15 cellular contexts compared by ENCODE assay signal in genomic region chr16:50311891-50312501, GRCh38. TPM values are rescaled to one million over a fixed set of nuclear protein-coding genes. Genes with fewer than 3 reads are reported as not detected.
DNase-seq lines count a peak whose midpoint lies in the region; ATAC-seq and TF ChIP-seq lines count a peak whose summit lies in the region.
"Had no signal": no experiment of that assay in that cellular context is flagged by ENCODE, and none has a peak within 500 bp of the region (broad histone marks: within the 10 kb centered on the region; RNA-seq: fewer than 3 reads in every experiment).

No MANE protein-coding gene starts in this region.

- H3K27me3 Mint-ChIP-seq in activated CD8-positive, alpha-beta memory T cell treated with anti-CD3 and anti-CD28 coated beads, Interleukin-2, amount 10 ng/mL, durations not matched to agents 7 days and 5 days, result no peaks in the 10 kb centered on the region
- H3K27me3 Mint-ChIP-seq in MCF 10A (ENCODE audit: insufficient read depth, unreplicated experiment), result no peaks in the 10 kb centered on the region
- H3K27me3 Mint-ChIP-seq: memory B cell had no signal

- H3K9me3 Mint-ChIP-seq in activated CD8-positive, alpha-beta memory T cell treated with anti-CD3 and anti-CD28 coated beads, Interleukin-2, amount 10 ng/mL, durations not matched to agents 7 days and 5 days (ENCODE audit: low read depth), result no peaks in the 10 kb centered on the region
- H3K9me3 Mint-ChIP-seq in MCF 10A (ENCODE audit: unreplicated experiment), result no peaks in the 10 kb centered on the region
- H3K9me3 Mint-ChIP-seq: memory B cell had no signal

- peak; percentile 47 for DNase-seq in cardiac septum (ENCODE audit: low spot score)
- no peak for DNase-seq in heart right ventricle
- peak; percentile 37 for DNase-seq in activated CD8-positive, alpha-beta memory T cell treated with anti-CD3 and anti-CD28 coated beads, Interleukin-2, amount 10 ng/mL, durations not matched to agents 7 days and 5 days
- DNase-seq in lower leg skin (ENCODE audit: low spot score in 2 of 2), result peak; percentile 14 to 70
- DNase-seq in SIG-M5 treated with dmso at 0.1 percent for 504 hours (lab: John Stamatoyannopoulos, UW; ENCODE audit: unreplicated experiment), result no peak
- DNase-seq in MCF 10A (ENCODE audit: unreplicated experiment), result no peak
- DNase-seq in AML-193 (lab: John Stamatoyannopoulos, UW), result no peak
- DNase-seq: brain microvascular endothelial cell, MM.1S, NCI-H226, T1000 had no signal

- TF ChIP-seq POLR2A in lower leg skin (IDR thresholded peaks at IDR 0.05), result no peak

- CTCF ChIA-PET in activated CD8-positive, alpha-beta memory T cell treated with anti-CD3 and anti-CD28 coated beads, Interleukin-2, amount 10 ng/mL, durations not matched to agents 7 days and 5 days (lab: Charles Lee), result interaction anchor here (4.2 kb wide), 1 partner anchor 15 kb away, joined by 15 read pairs; no protein-coding TSS in a partner anchor
- CTCF ChIA-PET in MCF 10A (lab: Yijun Ruan, JAX), result interaction anchor here (1.0 to 1.1 kb wide), 2 partner anchors 16 to 22 kb away, joined by 3 to 4 read pairs; no protein-coding TSS in a partner anchor

- no peak for TF ChIP-seq CTCF in heart right ventricle (IDR thresholded peaks at IDR 0.05)
- no peak for TF ChIP-seq CTCF in lower leg skin (IDR thresholded peaks at IDR 0.05)
- TF ChIP-seq CTCF in MCF 10A (IDR thresholded peaks at IDR 0.05; ENCODE audit: unreplicated experiment), result no peak

- no peak overlapping the region for H3K27ac ChIP-seq in heart right ventricle
- H3K27ac ChIP-seq: brain microvascular endothelial cell, C4-2B, parathyroid adenoma had no signal

- no peak overlapping the region for H3K4me3 Mint-ChIP-seq in activated CD8-positive, alpha-beta memory T cell treated with anti-CD3 and anti-CD28 coated beads, Interleukin-2, amount 10 ng/mL, durations not matched to agents 7 days and 5 days
- no peak overlapping the region for H3K4me3 Mint-ChIP-seq in MCF 10A (ENCODE audit: unreplicated experiment)
- H3K4me3 Mint-ChIP-seq: memory B cell had no signal

- peaks cover 0 to 21% (median 2%) of the 10 kb centered on the region in 9 donors for H3K4me1 ChIP-seq in heart right ventricle
- H3K4me1 ChIP-seq: parathyroid adenoma had no signal

- no TSS peak for BruUV-seq in MCF 10A (replicated peaks; lab: Mats Ljungman, UMichigan)

- H3K4me1 Mint-ChIP-seq in activated CD8-positive, alpha-beta memory T cell treated with anti-CD3 and anti-CD28 coated beads, Interleukin-2, amount 10 ng/mL, durations not matched to agents 7 days and 5 days, result peaks cover 14% of the 10 kb centered on the region
- H3K4me1 Mint-ChIP-seq in MCF 10A (ENCODE audit: insufficient read depth, unreplicated experiment), result peaks cover 7% of the 10 kb centered on the region

- no peaks in the 10 kb centered on the region for H3K9me3 ChIP-seq in heart right ventricle

- POLR2A ChIA-PET in MCF 10A (lab: Yijun Ruan, JAX), result no interaction called here

- WGBS in heart right ventricle, 2 donors, result 71 to 75% methylated on average over 22 of the region's 22 CpGs
- WGBS in lower leg skin, 2 donors, result 86 to 89% methylated on average over 21 to 22 of the region's 22 CpGs

- H3K27me3 ChIP-seq in heart right ventricle, result no peaks in the 10 kb centered on the region
- H3K27me3 ChIP-seq: brain microvascular endothelial cell had no signal

- intact Hi-C loops in cardiac septum (cut with DNase I) (no loop called here), heart right ventricle (cut with DNase I) (loop anchor here in 1 of 10 donors (5.0 kb wide), 1 partner anchor 65 kb away; no protein-coding TSS in a partner anchor), lower leg skin (cut with DNase I; ENCODE audit: low total_unique reads) (no loop called here), MCF 10A (cut with micrococcal nuclease) (no loop called here)

- H3K4me3 ChIP-seq in heart right ventricle (no peak overlapping the region), lower leg skin (ENCODE audit: low read depth, poor library complexity, severe bottlenecking) (no peak overlapping the region)

- peaks cover 43% of the 10 kb centered on the region for H3K36me3 Mint-ChIP-seq in activated CD8-positive, alpha-beta memory T cell treated with anti-CD3 and anti-CD28 coated beads, Interleukin-2, amount 10 ng/mL, durations not matched to agents 7 days and 5 days
- H3K36me3 Mint-ChIP-seq in MCF 10A (ENCODE audit: insufficient read depth, unreplicated experiment), result peaks cover 32% of the 10 kb centered on the region

- ATAC-seq in heart right ventricle (no peak), GM18861 (IDR thresholded peaks at IDR 0.05; ENCODE audit: unreplicated experiment) (no peak)
- no peak for ATAC-seq in activated CD8-positive, alpha-beta memory T cell treated with anti-CD3 and anti-CD28 coated beads, Interleukin-2, amount 10 ng/mL, durations not matched to agents 7 days and 5 days

- H3K36me3 ChIP-seq in heart right ventricle, result peaks cover 0 to 97% (median 23%) of the 10 kb centered on the region in 9 donors

- H3K27ac Mint-ChIP-seq in activated CD8-positive, alpha-beta memory T cell treated with anti-CD3 and anti-CD28 coated beads, Interleukin-2, amount 10 ng/mL, durations not matched to agents 7 days and 5 days, result peak overlapping the region; percentile 62
- no peak overlapping the region for H3K27ac Mint-ChIP-seq in MCF 10A (ENCODE audit: low read depth, unreplicated experiment)

RNA-seq across cellular contexts. Expression of gene ADCY7, which starts 45.6 kb away (rescaled TPM):
- total RNA-seq in cardiac septum, result 6.2 TPM
- total RNA-seq in heart right ventricle, result 10 to 100 TPM in 2 of 10 donors, 1 to 10 TPM in 8; 2.2 to 25.5 (median 4.7) TPM
- 1 to 10 TPM; 2.4 to 5.0 TPM for polyA plus RNA-seq in heart right ventricle
- total RNA-seq in activated CD8-positive, alpha-beta memory T cell treated with anti-CD3 and anti-CD28 coated beads, Interleukin-2, amount 10 ng/mL, durations not matched to agents 7 days and 5 days, result 100 to 1,000 TPM; 131 to 232 TPM
- 10 to 100 TPM; 14.0 to 28.2 (median 21.0) TPM for total RNA-seq in lower leg skin
- total RNA-seq in MCF 10A (2022), result 32.9 and 61.5 TPM in 2 replicates

RNA-seq across cellular contexts. Expression of gene BRD7, which starts 56.8 kb away (rescaled TPM):
- 53.4 TPM for total RNA-seq in cardiac septum
- 10 to 100 TPM; 35.3 to 50.9 (median 43.6) TPM for total RNA-seq in heart right ventricle
- 10 to 100 TPM; 31.4 to 36.9 TPM for polyA plus RNA-seq in heart right ventricle
- total RNA-seq in activated CD8-positive, alpha-beta memory T cell treated with anti-CD3 and anti-CD28 coated beads, Interleukin-2, amount 10 ng/mL, durations not matched to agents 7 days and 5 days, result 100 to 1,000 TPM in 1 of 2 experiments, 10 to 100 TPM in 1; 85.0 to 102 TPM
- 10 to 100 TPM; 48.6 to 86.3 (median 52.0) TPM for total RNA-seq in lower leg skin
- total RNA-seq in MCF 10A (2022), result 75.9 and 76.4 TPM in 2 replicates

Comparison
In these comparisons a context has a peak if more than half of its experiments do, and no peak if none do; other contexts are left out.
1. DNase-seq: peak in cardiac septum (single experiment), activated CD8-positive, alpha-beta memory T cell treated with anti-CD3 and anti-CD28 coated beads, Interleukin-2, amount 10 ng/mL, durations not matched to agents 7 days and 5 days (single experiment) and lower leg skin (2 of 2); none in heart right ventricle (0 of 2), SIG-M5 treated with dmso at 0.1 percent for 504 hours (single experiment), MCF 10A (single experiment) and AML-193 (0 of 2).